ENCODE assay signal across 1 cellular context in genomic region chr12:87253157-87253556, GRCh38.
TF ChIP-seq lines count a peak whose summit lies in the region.

No MANE protein-coding gene starts in this region.

TF ChIP-seq in H1, 55 proteins besides CTCF, POLR2A, EP300 and RAD21:
- TF ChIP-seq SUZ12 (IDR thresholded peaks at IDR 0.05; ENCODE audit: low read length) (no peak), SIN3A (conservative IDR thresholded peaks at IDR 0.05 in 1 of 2, IDR thresholded peaks at IDR 0.05 in 1 of 2; ENCODE audit: low read depth in 1 of 2, low read length in 2 of 2) (no peak), BCL11A (IDR thresholded peaks at IDR 0.05; ENCODE audit: low read depth in 2 of 2, low read length in 2 of 2) (no peak), POU5F1 (IDR thresholded peaks at IDR 0.05; ENCODE audit: low read depth, low read length) (no peak), E2F6 (IDR thresholded peaks at IDR 0.05) (no peak), SP4 (IDR thresholded peaks at IDR 0.05; ENCODE audit: low read length) (no peak), RXRA (IDR thresholded peaks at IDR 0.05; ENCODE audit: insufficient read depth, low read depth, low read length) (no peak), CBX5 (IDR thresholded peaks at IDR 0.05; ENCODE audit: low read depth, low read length) (no peak), ATF2 (IDR thresholded peaks at IDR 0.05; ENCODE audit: low read length) (no peak)
TF ChIP-seq in H1: peak in this region for 0.
